Comparison of ENCODE assay signal across 24 cellular contexts in genomic region chr4:112860731-112861377, GRCh38.
A peak's percentile ranks its signal among the peaks of the same experiment; 100 is the strongest.
DNase-seq lines count a peak whose midpoint lies in the region; ATAC-seq and TF ChIP-seq lines count a peak whose summit lies in the region.
"Had no signal": no experiment of that assay in that cellular context is flagged by ENCODE, and none has a peak within 500 bp of the region (broad histone marks: within the 10 kb centered on the region; RNA-seq: fewer than 3 reads in every experiment).

No MANE protein-coding gene starts in this region.

- no peaks in the 10 kb centered on the region for H3K9me3 ChIP-seq in left ventricle myocardium inferior (replicated peaks)
- no peaks in the 10 kb centered on the region for H3K9me3 ChIP-seq in neuron (ENCODE audit: low read length)
- no peaks in the 10 kb centered on the region for H3K9me3 ChIP-seq in CD8-positive, alpha-beta T cell (ENCODE audit: low read length)
- H3K9me3 ChIP-seq: heart right ventricle, tibial artery had no signal

- H2AFZ ChIP-seq in neuron (ENCODE audit: low read depth, low read length): peak overlapping the region; percentile 92

- no peaks in the 10 kb centered on the region for H3K4me1 Mint-ChIP-seq in CD8-positive, alpha-beta T cell (ENCODE audit: low read depth)
- H3K4me1 Mint-ChIP-seq: activated naive CD4-positive, alpha-beta T cell treated with anti-CD3 and anti-CD28 coated beads, Interleukin-2, amount 50 U/mL, for 24 hours had no signal

- no peak for TF ChIP-seq CTCF in left ventricle myocardium inferior (IDR thresholded peaks at IDR 0.05; ENCODE audit: borderline replicate concordance)
- no peak for TF ChIP-seq CTCF in CD8-positive, alpha-beta T cell (IDR thresholded peaks at IDR 0.05)

- H3K36me3 ChIP-seq in left ventricle myocardium inferior: no peaks in the 10 kb centered on the region
- no peaks in the 10 kb centered on the region for H3K36me3 ChIP-seq in neuron (ENCODE audit: insufficient read depth, low read length)
- no peaks in the 10 kb centered on the region for H3K36me3 ChIP-seq in CD8-positive, alpha-beta T cell (ENCODE audit: insufficient read depth, low read length)
- H3K36me3 ChIP-seq: BLaER1 treated with 17β-estradiol and CSF1 and Interleukin-3, amounts not matched to agents 10 nM and 100 nM; brain microvascular endothelial cell; heart right ventricle; tibial artery had no signal

- H3K4me3 ChIP-seq in left ventricle myocardium inferior (no peak overlapping the region), neuron (ENCODE audit: low read length) (no peak overlapping the region)
- H3K4me3 ChIP-seq in CD8-positive, alpha-beta T cell (ENCODE audit: low read depth, low read length): no peak overlapping the region
- H3K4me3 ChIP-seq: BLaER1 treated with 17β-estradiol and CSF1 and Interleukin-3, amounts not matched to agents 10 nM and 100 nM; heart right ventricle; skin epidermis; tibial artery had no signal

- no peaks in the 10 kb centered on the region for H3K27me3 ChIP-seq in left ventricle myocardium inferior (ENCODE audit: low read depth)
- no peaks in the 10 kb centered on the region for H3K27me3 ChIP-seq in neuron (ENCODE audit: insufficient read depth, low read length)
- H3K27me3 ChIP-seq in CD8-positive, alpha-beta T cell (ENCODE audit: insufficient read depth, low read length): no peaks in the 10 kb centered on the region
- H3K27me3 ChIP-seq: BLaER1 treated with 17β-estradiol and CSF1 and Interleukin-3, amounts not matched to agents 10 nM and 100 nM; brain microvascular endothelial cell; heart right ventricle; tibial artery had no signal

- peak overlapping the region; percentile 11 for H3K27ac ChIP-seq in left ventricle myocardium inferior (replicated peaks)
- H3K27ac ChIP-seq in CD8-positive, alpha-beta T cell (ENCODE audit: low read depth, low read length): no peak overlapping the region
- H3K27ac ChIP-seq: BLaER1 treated with 17β-estradiol and CSF1 and Interleukin-3, amounts not matched to agents 10 nM and 100 nM; brain microvascular endothelial cell; RWPE1 had no signal

- no peak for ATAC-seq in Right ventricle myocardium superior (ENCODE audit: poor library complexity)
- no peak for ATAC-seq in CD8-positive, alpha-beta T cell

- no peak overlapping the region for H3K27ac Mint-ChIP-seq in CD8-positive, alpha-beta T cell
- H3K27ac Mint-ChIP-seq: activated naive CD4-positive, alpha-beta T cell treated with anti-CD3 and anti-CD28 coated beads, Interleukin-2, amount 50 U/mL, for 24 hours had no signal

- POLR2A ChIA-PET in CD8-positive, alpha-beta T cell (lab: Charles Lee): no interaction called here

- CTCF ChIA-PET in CD8-positive, alpha-beta T cell (lab: Charles Lee): no interaction called here

- intact Hi-C loops in left ventricle myocardium inferior (cut with micrococcal nuclease): no loop called here
- intact Hi-C loops in Right ventricle myocardium superior (cut with DNase I): no loop called here
- intact Hi-C loops in CD8-positive, alpha-beta T cell (cut with DNase I, micrococcal nuclease): no loop called here

- H3K36me3 Mint-ChIP-seq in CD8-positive, alpha-beta T cell: no peaks in the 10 kb centered on the region
- H3K36me3 Mint-ChIP-seq: activated naive CD4-positive, alpha-beta T cell treated with anti-CD3 and anti-CD28 coated beads, Interleukin-2, amount 50 U/mL, for 24 hours had no signal

- H3K27me3 Mint-ChIP-seq in CD8-positive, alpha-beta T cell (ENCODE audit: low read depth): peaks cover 2% of the 10 kb centered on the region

- H3K9me3 Mint-ChIP-seq in CD8-positive, alpha-beta T cell: no peaks in the 10 kb centered on the region
- H3K9me3 Mint-ChIP-seq: activated naive CD4-positive, alpha-beta T cell treated with anti-CD3 and anti-CD28 coated beads, Interleukin-2, amount 50 U/mL, for 24 hours had no signal

- no peak for DNase-seq in left ventricle myocardium inferior
- DNase-seq in Right ventricle myocardium superior: no peak
- DNase-seq in globus pallidus (ENCODE audit: low spot score): peak; percentile 70
- DNase-seq in DMS79 (lab: John Stamatoyannopoulos, UW): no peak
- no peak for DNase-seq in NCI-H1105 treated with DMSO at 0.1 percent for 48 hours (lab: John Stamatoyannopoulos, UW)
- no peak for DNase-seq in stimulated activated CD4-positive, alpha-beta T cell treated with anti-CD3 and anti-CD28 coated beads, Interleukin-4, amount 100 ng/mL, for 1 hour
- DNase-seq in CD8-positive, alpha-beta T cell: no peak
- DNase-seq: activated CD4-positive, alpha-beta T cell treated with anti-CD3 and anti-CD28 coated beads, Interleukin-2, amount 50 U/mL, for 4 hours; activated T-cell treated with anti-CD3 and anti-CD28 coated beads for 4 hours; brain microvascular endothelial cell; DMS 273 treated with DMSO at 0.1 percent for 48 hours; heart right ventricle; Karpas-422; kidney; midbrain; NCI-H1105; stimulated activated CD4-positive, alpha-beta T cell treated with anti-CD3 and anti-CD28 coated beads, Interleukin-4, amount 100 ng/mL, for 4 hours; stimulated activated CD8-positive, alpha-beta memory T cell treated with anti-CD3 and anti-CD28 coated beads, Interleukin-4, amount 100 ng/mL, for 48 hours; tibial artery had no signal

- H3K4me3 Mint-ChIP-seq in CD8-positive, alpha-beta T cell: no peak overlapping the region
- H3K4me3 Mint-ChIP-seq: activated naive CD4-positive, alpha-beta T cell treated with anti-CD3 and anti-CD28 coated beads, Interleukin-2, amount 50 U/mL, for 24 hours had no signal

- peaks cover 25% of the 10 kb centered on the region for H3K4me1 ChIP-seq in left ventricle myocardium inferior
- H3K4me1 ChIP-seq in neuron (ENCODE audit: insufficient read depth, low read length): peaks cover 14% of the 10 kb centered on the region
- H3K4me1 ChIP-seq in CD8-positive, alpha-beta T cell (ENCODE audit: insufficient read depth, low read length): no peaks in the 10 kb centered on the region
- H3K4me1 ChIP-seq: BLaER1 treated with 17β-estradiol and CSF1 and Interleukin-3, amounts not matched to agents 10 nM and 100 nM had no signal
